Comparison of ENCODE assay signal across 2 cellular contexts in the genomic region with DNA sequence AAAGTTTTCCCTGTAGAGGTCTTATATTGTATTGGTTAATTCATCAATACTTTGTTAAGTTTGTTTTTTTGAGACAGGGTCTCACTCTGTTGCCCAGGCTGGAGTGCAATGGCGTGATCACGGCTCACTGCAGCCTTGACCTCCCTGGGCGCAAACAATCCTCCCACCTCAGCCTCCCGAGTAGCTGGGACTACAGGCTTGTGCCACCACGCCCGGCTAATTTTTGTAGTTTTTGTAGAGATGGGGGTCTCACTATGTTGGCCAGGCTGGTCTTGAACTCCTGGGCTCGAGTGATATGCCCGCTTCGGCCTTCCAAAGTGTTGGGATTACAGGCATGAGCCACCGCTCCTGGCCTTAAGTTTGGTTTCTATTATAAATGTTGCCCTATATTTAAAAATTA. TPM values are rescaled to one million over a fixed set of nuclear protein-coding genes. Genes with fewer than 3 reads are reported as not detected.
"Had no signal": no experiment of that assay in that cellular context is flagged by ENCODE, and none has a peak within 500 bp of the region (broad histone marks: within the 10 kb centered on the region; RNA-seq: fewer than 3 reads in every experiment).

No MANE protein-coding gene starts in this region.

RNA-seq across cellular contexts. Expression of a gene that starts 4.4 kb away (rescaled TPM):
- total RNA-seq: LHCN-M2, SJCRH30 had no signal
